ENCODE assay signal across 8 cellular contexts in the genomic region with DNA sequence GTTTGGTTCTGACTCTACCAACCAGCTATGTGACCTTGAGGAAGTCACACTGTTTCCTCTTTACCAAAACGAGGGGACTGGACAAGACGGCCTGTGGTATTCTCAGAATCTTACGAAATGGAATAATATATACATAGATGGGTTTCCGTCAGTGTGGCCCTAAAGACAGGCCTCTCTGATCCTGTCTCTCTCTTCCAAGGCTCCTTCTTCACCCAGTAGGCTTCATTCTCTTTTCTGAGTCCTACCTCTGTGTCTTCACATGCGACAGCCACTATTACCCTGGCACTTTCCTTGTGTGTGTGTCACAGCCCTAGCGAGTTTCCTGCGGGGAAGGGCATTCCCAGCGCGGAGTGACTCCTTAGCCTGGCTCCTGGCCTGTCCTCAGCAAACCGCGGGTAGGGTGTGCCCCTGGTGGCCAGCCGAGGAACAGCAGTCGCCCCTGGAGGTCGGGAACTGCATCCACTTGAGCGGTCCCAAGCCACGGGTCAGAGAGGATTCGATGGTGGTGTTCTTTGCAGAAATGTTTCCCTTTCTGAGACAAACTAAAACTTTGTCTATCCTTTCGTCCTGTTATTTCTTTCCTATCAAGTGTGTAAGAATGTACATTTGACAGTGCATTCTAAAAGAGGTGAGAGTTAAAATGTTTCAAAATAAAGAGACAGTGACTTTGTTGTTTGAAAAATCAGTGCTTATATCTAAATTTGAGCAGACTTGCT.
A peak's percentile ranks its signal among the peaks of the same experiment; 100 is the strongest.
DNase-seq lines count a peak whose midpoint lies in the region; ATAC-seq and TF ChIP-seq lines count a peak whose summit lies in the region.

No MANE protein-coding gene starts in this region.

- ATAC-seq in GM18502 (IDR thresholded peaks at IDR 0.05; ENCODE audit: poor library complexity, unreplicated experiment) (peak; percentile 79), body of pancreas (peak; percentile 98)

- WGBS in body of pancreas, 2 donors = 12 to 21% methylated on average over 18 of the region's 18 CpGs

- DNase-seq in HUDEP-2 (lab: John Stamatoyannopoulos, UW; ENCODE audit: unreplicated experiment in 76 of 76) (peak in 60 of 76 experiments; percentile 0 to 84 (median 26)), body of pancreas (peak; percentile 83 to 86 (median 84)), iPS-NIHi7 (ENCODE audit: extremely low spot score) (peak; percentile 87), SW 1271 (lab: John Stamatoyannopoulos, UW) (no peak)
- DNase-seq in T-helper 2 cell treated with Interferon-gamma antibody and Interleukin-4, amounts not matched to agents 5 μg/mL and 100 μg/mL, for 36 hours (ENCODE audit: low spot score) = peak; percentile 49

- no peak overlapping the region for H3K4me3 Mint-ChIP-seq in T-helper 2 cell treated with Interferon-gamma antibody and Interleukin-4, amounts not matched to agents 5 μg/mL and 100 μg/mL, for 36 hours

- H3K9ac ChIP-seq in skeletal muscle satellite cell (ENCODE audit: low read depth, low read length) = no peak overlapping the region

- TF ChIP-seq CTCF in 22Rv1 (IDR thresholded peaks at IDR 0.05) (peak; percentile 97), body of pancreas (IDR thresholded peaks at IDR 0.05) (peak; percentile 89 to 98 (median 93))

- peaks cover 7% of the 10 kb centered on the region for H3K4me1 ChIP-seq in body of pancreas
- H3K4me1 ChIP-seq in skeletal muscle satellite cell (ENCODE audit: control insufficient read depth, insufficient read depth, low read length) = peaks cover 4% of the 10 kb centered on the region

- TF ChIP-seq POLR2A in body of pancreas (IDR thresholded peaks at IDR 0.05) = no peak

- H3K36me3 ChIP-seq in body of pancreas (replicated peaks in 1 of 2; ENCODE audit: insufficient read depth in 1 of 2, low read depth in 2 of 2) (no peaks in the 10 kb centered on the region), skeletal muscle satellite cell (ENCODE audit: insufficient read depth, low read length) (no peaks in the 10 kb centered on the region)

- no peak overlapping the region for H3K27ac Mint-ChIP-seq in T-helper 2 cell treated with Interferon-gamma antibody and Interleukin-4, amounts not matched to agents 5 μg/mL and 100 μg/mL, for 36 hours

- peaks cover 39% of the 10 kb centered on the region for H3K27me3 Mint-ChIP-seq in T-helper 2 cell treated with Interferon-gamma antibody and Interleukin-4, amounts not matched to agents 5 μg/mL and 100 μg/mL, for 36 hours (ENCODE audit: low read depth)

- H3K9me3 ChIP-seq in body of pancreas (no peaks in the 10 kb centered on the region), skeletal muscle satellite cell (replicated peaks; ENCODE audit: low read length) (no peaks in the 10 kb centered on the region)

- H3K27me3 ChIP-seq in body of pancreas = no peaks in the 10 kb centered on the region
- H3K27me3 ChIP-seq in skeletal muscle satellite cell (ENCODE audit: control insufficient read depth, insufficient read depth, low read length) = no peaks in the 10 kb centered on the region

- H3K9me3 Mint-ChIP-seq in T-helper 2 cell treated with Interferon-gamma antibody and Interleukin-4, amounts not matched to agents 5 μg/mL and 100 μg/mL, for 36 hours = no peaks in the 10 kb centered on the region

- no peaks in the 10 kb centered on the region for H3K36me3 Mint-ChIP-seq in T-helper 2 cell treated with Interferon-gamma antibody and Interleukin-4, amounts not matched to agents 5 μg/mL and 100 μg/mL, for 36 hours (ENCODE audit: low read depth)

- H3K4me1 Mint-ChIP-seq in T-helper 2 cell treated with Interferon-gamma antibody and Interleukin-4, amounts not matched to agents 5 μg/mL and 100 μg/mL, for 36 hours (ENCODE audit: low read depth) = peaks cover 1% of the 10 kb centered on the region

- intact Hi-C loops in body of pancreas (cut with DNase I) = no loop called here

- H3K4me3 ChIP-seq in body of pancreas = no peak overlapping the region
- H3K4me3 ChIP-seq in skeletal muscle satellite cell (ENCODE audit: low read length) = no peak overlapping the region

- H3K27ac ChIP-seq in 22Rv1 = no peak overlapping the region
- peak overlapping the region in 1 of 4 donors; percentile 62 for H3K27ac ChIP-seq in body of pancreas

- H3K4me2 ChIP-seq in skeletal muscle satellite cell (ENCODE audit: low read length) = peak overlapping the region; percentile 17

Comparison
In these comparisons a context has a peak if more than half of its experiments do, and no peak if none do; other contexts are left out.
1. DNase-seq: peak in HUDEP-2 (60 of 76), T-helper 2 cell treated with Interferon-gamma antibody and Interleukin-4, amounts not matched to agents 5 μg/mL and 100 μg/mL, for 36 hours (single experiment), body of pancreas (4 of 4) and iPS-NIHi7 (single experiment); none in SW 1271 (0 of 2).